In genomic region chr17:3828151-3828851, GRCh38 we compare ENCODE assay signal across 15 cellular contexts. TPM values are rescaled to one million over a fixed set of nuclear protein-coding genes. Genes with fewer than 3 reads are reported as not detected.
DNase-seq lines count a peak whose midpoint lies in the region; ATAC-seq and TF ChIP-seq lines count a peak whose summit lies in the region.
"Had no signal": no experiment of that assay in that cellular context is flagged by ENCODE, and none has a peak within 500 bp of the region (broad histone marks: within the 10 kb centered on the region; RNA-seq: fewer than 3 reads in every experiment).

No MANE protein-coding gene starts in this region.

- H3K4me1 Mint-ChIP-seq in activated CD4-positive, alpha-beta T cell treated with anti-CD3 and anti-CD28 coated beads, Interleukin-2, amount 10 ng/mL, durations not matched to agents 24 days and 14 days: peaks cover 11% of the 10 kb centered on the region
- peaks cover 28% of the 10 kb centered on the region for H3K4me1 Mint-ChIP-seq in chondrocyte (ENCODE audit: low read depth)

- H3K79me2 ChIP-seq in hepatocyte: peaks cover 22% of the 10 kb centered on the region
- peaks cover 9% of the 10 kb centered on the region for H3K79me2 ChIP-seq in smooth muscle cell (ENCODE audit: low read depth)

- H3K27ac ChIP-seq in hepatocyte (peak overlapping the region; percentile 41), smooth muscle cell (ENCODE audit: low read depth) (peak overlapping the region; percentile 75)

- no peaks in the 10 kb centered on the region for H3K9me3 ChIP-seq in hepatocyte (ENCODE audit: low read depth)
- no peaks in the 10 kb centered on the region for H3K9me3 ChIP-seq in smooth muscle cell (replicated peaks; ENCODE audit: low read depth)

- H4K20me1 ChIP-seq in hepatocyte (ENCODE audit: insufficient read depth, poor library complexity, severe bottlenecking) (no peaks in the 10 kb centered on the region), smooth muscle cell (ENCODE audit: low read depth) (peaks cover 23% of the 10 kb centered on the region)

- H3K4me3 ChIP-seq in hepatocyte: no peak overlapping the region
- no peak overlapping the region for H3K4me3 ChIP-seq in smooth muscle cell
- H3K4me3 ChIP-seq: coronary artery had no signal

- H3K9me3 Mint-ChIP-seq in activated CD4-positive, alpha-beta T cell treated with anti-CD3 and anti-CD28 coated beads, Interleukin-2, amount 10 ng/mL, durations not matched to agents 24 days and 14 days: no peaks in the 10 kb centered on the region
- H3K9me3 Mint-ChIP-seq in chondrocyte (ENCODE audit: low read depth): no peaks in the 10 kb centered on the region

- H3K4me3 Mint-ChIP-seq in activated CD4-positive, alpha-beta T cell treated with anti-CD3 and anti-CD28 coated beads, Interleukin-2, amount 10 ng/mL, durations not matched to agents 24 days and 14 days: no peak overlapping the region
- H3K4me3 Mint-ChIP-seq in chondrocyte (ENCODE audit: unreplicated experiment): no peak overlapping the region
- H3K4me3 Mint-ChIP-seq: natural killer cell had no signal

- intact Hi-C loops in activated CD4-positive, alpha-beta T cell treated with anti-CD3 and anti-CD28 coated beads, Interleukin-2, amount 10 ng/mL, durations not matched to agents 24 days and 14 days (cut with micrococcal nuclease): loop anchor here (5.0 kb wide), 1 partner anchor 146 kb away; no protein-coding TSS in a partner anchor

- H3K9me2 ChIP-seq in hepatocyte (replicated peaks; ENCODE audit: insufficient read depth): no peaks in the 10 kb centered on the region

- no peak for TF ChIP-seq CTCF in chondrocyte (IDR thresholded peaks at IDR 0.05)
- TF ChIP-seq CTCF in hepatocyte (IDR thresholded peaks at IDR 0.05; ENCODE audit: poor library complexity): no peak
- no peak for TF ChIP-seq CTCF in smooth muscle cell (IDR thresholded peaks at IDR 0.05; ENCODE audit: borderline replicate concordance, insufficient read depth, poor library complexity, severe bottlenecking)

- no peaks in the 10 kb centered on the region for H3K27me3 Mint-ChIP-seq in activated CD4-positive, alpha-beta T cell treated with anti-CD3 and anti-CD28 coated beads, Interleukin-2, amount 10 ng/mL, durations not matched to agents 24 days and 14 days
- H3K27me3 Mint-ChIP-seq in chondrocyte (ENCODE audit: low read depth): no peaks in the 10 kb centered on the region

- H3K27ac Mint-ChIP-seq in activated CD4-positive, alpha-beta T cell treated with anti-CD3 and anti-CD28 coated beads, Interleukin-2, amount 10 ng/mL, durations not matched to agents 24 days and 14 days: peak overlapping the region; percentile 46
- peak overlapping the region; percentile 94 for H3K27ac Mint-ChIP-seq in chondrocyte (ENCODE audit: unreplicated experiment)

- H3K4me1 ChIP-seq in hepatocyte (ENCODE audit: insufficient read depth): no peaks in the 10 kb centered on the region
- no peaks in the 10 kb centered on the region for H3K4me1 ChIP-seq in smooth muscle cell (ENCODE audit: low read depth)

- no peak overlapping the region for H3K9ac ChIP-seq in smooth muscle cell (ENCODE audit: low read depth)

- H3K4me2 ChIP-seq in hepatocyte: no peak overlapping the region
- H3K4me2 ChIP-seq in smooth muscle cell: peak overlapping the region; percentile 15

- no peak for DNase-seq in activated CD4-positive, alpha-beta T cell treated with anti-CD3 and anti-CD28 coated beads, Interleukin-2, amount 10 ng/mL, durations not matched to agents 24 days and 14 days
- DNase-seq in activated CD4-positive, alpha-beta T cell treated with anti-CD3 and anti-CD28 coated beads for 1 hour: no peak
- DNase-seq in chondrocyte (ENCODE audit: low spot score) (no peak), hepatocyte (ENCODE audit: low spot score) (no peak), smooth muscle cell (lab: John Stamatoyannopoulos, UW; ENCODE audit: unreplicated experiment) (no peak)
- DNase-seq in effector CD4-positive, alpha-beta T cell: no peak
- DNase-seq: activated CD4-positive, alpha-beta T cell treated with anti-CD3 and anti-CD28 coated beads, Interleukin-2, amount 50 U/mL, for 48 hours; Calu3; foreskin melanocyte; natural killer cell; NCI-H1417; NCI-H526 had no signal

- H2AFZ ChIP-seq in hepatocyte: no peak overlapping the region
- H2AFZ ChIP-seq in smooth muscle cell (ENCODE audit: low read depth): no peak overlapping the region

- WGBS in hepatocyte (ENCODE audit: low lambda C conversion rate, missing lambda C conversion rate): 73% methylated on average over 7 of the region's 7 CpGs
- 44% methylated on average over 7 of the region's 7 CpGs for WGBS in smooth muscle cell (ENCODE audit: low lambda C conversion rate)

- ATAC-seq in GM19452 (IDR thresholded peaks at IDR 0.05; ENCODE audit: unreplicated experiment): no peak
- no peak for ATAC-seq in HG03159 (IDR thresholded peaks at IDR 0.05; ENCODE audit: unreplicated experiment)
- ATAC-seq: natural killer cell had no signal

- H3F3A ChIP-seq in smooth muscle cell (ENCODE audit: low read depth): no peaks in the 10 kb centered on the region

- peaks cover 41% of the 10 kb centered on the region for H3K36me3 Mint-ChIP-seq in activated CD4-positive, alpha-beta T cell treated with anti-CD3 and anti-CD28 coated beads, Interleukin-2, amount 10 ng/mL, durations not matched to agents 24 days and 14 days (ENCODE audit: low read depth)
- peaks cover 7% of the 10 kb centered on the region for H3K36me3 Mint-ChIP-seq in chondrocyte (ENCODE audit: low read depth)

- H3K27me3 ChIP-seq in hepatocyte: no peaks in the 10 kb centered on the region
- H3K27me3 ChIP-seq in smooth muscle cell (ENCODE audit: low read depth): no peaks in the 10 kb centered on the region

- no peaks in the 10 kb centered on the region for H3K36me3 ChIP-seq in hepatocyte (replicated peaks; ENCODE audit: insufficient read depth, low read depth)
- H3K36me3 ChIP-seq in smooth muscle cell (ENCODE audit: low read depth): peaks cover 8% of the 10 kb centered on the region

RNA-seq across cellular contexts. Expression of gene NCBP3, which starts 17.7 kb away (rescaled TPM):
- 45.9 and 52.1 TPM in 2 replicates for total RNA-seq in activated CD4-positive, alpha-beta T cell treated with anti-CD3 and anti-CD28 coated beads, Interleukin-2, amount 10 ng/mL, durations not matched to agents 24 days and 14 days
- total RNA-seq in chondrocyte (31.3 to 34.8 TPM (median 33.7 TPM) in 3 replicates), hepatocyte (20.8 and 31.8 TPM in 2 replicates), smooth muscle cell (28.3 and 30.0 TPM in 2 replicates)
- polyA plus RNA-seq in hepatocyte (20.6 and 28.9 TPM in 2 replicates), smooth muscle cell (30.7 and 32.4 TPM in 2 replicates)

RNA-seq across cellular contexts. Expression of gene ITGAE, which starts 27.3 kb away (rescaled TPM):
- 31.1 and 33.9 TPM in 2 replicates for total RNA-seq in activated CD4-positive, alpha-beta T cell treated with anti-CD3 and anti-CD28 coated beads, Interleukin-2, amount 10 ng/mL, durations not matched to agents 24 days and 14 days
- total RNA-seq in chondrocyte: 25.8 to 29.1 TPM (median 28.3 TPM) in 3 replicates
- total RNA-seq in hepatocyte: 28.1 and 46.7 TPM in 2 replicates
- 53.0 and 77.0 TPM in 2 replicates for polyA plus RNA-seq in hepatocyte
- 43.8 and 51.2 TPM in 2 replicates for total RNA-seq in smooth muscle cell
- polyA plus RNA-seq in smooth muscle cell: 61.4 and 66.7 TPM in 2 replicates
